Comparison of ENCODE assay signal across 1 cellular context in the genomic region with DNA sequence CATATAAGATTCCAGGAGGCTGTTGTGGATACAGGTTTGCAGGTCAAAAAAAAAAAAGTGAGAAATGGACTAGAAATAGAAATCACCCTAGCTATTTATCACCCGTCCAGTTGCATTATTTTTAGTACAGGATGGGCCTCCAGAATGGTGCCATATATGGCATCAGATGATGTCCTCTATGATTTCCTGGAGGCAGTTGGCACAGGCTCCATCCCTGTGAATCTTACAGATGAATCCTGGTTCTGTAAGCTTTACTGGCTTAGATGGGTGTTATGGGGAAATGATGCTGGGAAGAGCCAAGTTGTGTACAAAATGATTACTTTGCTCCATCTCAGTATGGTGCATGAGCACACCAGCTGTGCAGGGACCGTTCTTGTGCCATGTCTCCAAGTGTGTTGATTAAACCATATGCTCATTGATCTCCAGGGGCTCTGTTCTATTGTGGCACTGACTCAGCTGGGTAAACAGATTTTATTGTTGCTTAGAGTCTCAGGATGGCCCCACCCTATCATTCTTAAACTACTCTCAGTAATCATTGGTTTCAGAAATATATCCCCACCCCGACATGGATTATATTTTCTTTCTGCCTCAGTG.
TF ChIP-seq lines count a peak whose summit lies in the region.

No MANE protein-coding gene starts in this region.

TF ChIP-seq in SK-N-SH, 30 proteins besides CTCF, POLR2A, EP300 and RAD21 (continued from another document):
- TF ChIP-seq IRF3 (IDR thresholded peaks at IDR 0.05; ENCODE audit: low read depth, low read length) (no peak), TEAD4 (IDR thresholded peaks at IDR 0.05; ENCODE audit: borderline replicate concordance, insufficient read depth) (no peak), EZH2phosphoT487 (IDR thresholded peaks at IDR 0.05; ENCODE audit: borderline replicate concordance, low read depth) (no peak), TAF1 (IDR thresholded peaks at IDR 0.05; ENCODE audit: borderline replicate concordance, low read depth, low read length) (no peak)
